ENCODE assay signal across 8 cellular contexts in genomic region chr21:45894891-45895777, GRCh38.
"Had no signal": no experiment of that assay in that cellular context is flagged by ENCODE, and none has a peak within 500 bp of the region (broad histone marks: within the 10 kb centered on the region; RNA-seq: fewer than 3 reads in every experiment).

No MANE protein-coding gene starts in this region.

- H3K9ac ChIP-seq: SK-N-SH had no signal

- H3K4me3 ChIP-seq: ovary had no signal

- H3K36me3 ChIP-seq: ovary had no signal

- H3K27ac ChIP-seq: ovary had no signal

- H3K4me2 ChIP-seq: SK-N-SH had no signal

- FAIRE-seq: colon had no signal

- H3K9me3 ChIP-seq: ovary, SK-N-SH had no signal

- H3K27me3 ChIP-seq: ovary had no signal

- DNase-seq: activated CD4-positive, alpha-beta T cell treated with anti-CD3 and anti-CD28 coated beads, Interleukin-2, amount 10 ng/mL, durations not matched to agents 7 days and 5 days; stimulated activated CD4-positive, alpha-beta T cell treated with anti-CD3 and anti-CD28 coated beads, Interleukin-4, amount 100 ng/mL, for 24 hours; stimulated activated naive CD4-positive, alpha-beta T cell treated with Interleukin-2 at 50 U/mL for 16 hours; T-cell; T-helper 9 cell had no signal
